19 cellular contexts compared by ENCODE assay signal in genomic region chr3:153372326-153372725, GRCh38.
DNase-seq lines count a peak whose midpoint lies in the region; ATAC-seq and TF ChIP-seq lines count a peak whose summit lies in the region.
"Had no signal": no experiment of that assay in that cellular context is flagged by ENCODE, and none has a peak within 500 bp of the region (broad histone marks: within the 10 kb centered on the region; RNA-seq: fewer than 3 reads in every experiment).

No MANE protein-coding gene starts in this region.

- no peaks in the 10 kb centered on the region for H3K4me1 ChIP-seq in PC-3 (ENCODE audit: insufficient read depth, low read length)
- H3K4me1 ChIP-seq in effector memory CD4-positive, alpha-beta T cell (ENCODE audit: control insufficient read depth, insufficient read depth, low read length, poor library complexity, severe bottlenecking) = no peaks in the 10 kb centered on the region

- no peak overlapping the region for H3K4me3 ChIP-seq in PC-3 (ENCODE audit: low read length)
- no peak overlapping the region for H3K4me3 ChIP-seq in effector memory CD4-positive, alpha-beta T cell (ENCODE audit: insufficient read depth, low read depth, low read length, poor library complexity, severe bottlenecking)

- POLR2A ChIA-PET in PC-3 (lab: Charles Lee; ENCODE audit: unreplicated experiment) = no interaction called here

- no peak overlapping the region for H2AFZ ChIP-seq in PC-3 (ENCODE audit: low read length)

- DNase-seq in GM03348 (ENCODE audit: low spot score) (peak; percentile 42), PC-3 (peak; percentile 53), fibroblast of peridontal ligament (ENCODE audit: extremely low read depth) (peak; percentile 83), sciatic nerve (ENCODE audit: low spot score) (no peak), head of caudate nucleus (no peak), NCI-H187 (lab: John Stamatoyannopoulos, UW) (no peak)
- DNase-seq in activated naive CD4-positive, alpha-beta T cell (lab: John Stamatoyannopoulos, UW) = no peak
- no peak for DNase-seq in effector memory CD4-positive, alpha-beta T cell
- DNase-seq: activated CD4-positive, alpha-beta T cell treated with anti-CD3 and anti-CD28 coated beads, Interleukin-2, amount 50 U/mL, for 1 hour; amygdala; glutamatergic neuron; Karpas-422; kidney glomerular epithelial cell; naive B cell; NCI-H2029 treated with DMSO at 0.1 percent for 48 hours; NCI-H774; SHP77 treated with DMSO at 0.1 percent for 48 hours; stimulated activated naive CD4-positive, alpha-beta T cell; T1000 had no signal

- H3K27me3 ChIP-seq in PC-3 (ENCODE audit: low read length) = no peaks in the 10 kb centered on the region
- H3K27me3 ChIP-seq in effector memory CD4-positive, alpha-beta T cell (replicated peaks; ENCODE audit: control insufficient read depth, insufficient read depth, low read length, poor library complexity, severe bottlenecking) = no peaks in the 10 kb centered on the region

- H3K27ac ChIP-seq in PC-3 (ENCODE audit: low read length) = no peak overlapping the region
- no peak overlapping the region for H3K27ac ChIP-seq in effector memory CD4-positive, alpha-beta T cell (ENCODE audit: insufficient read depth, low read length, poor library complexity, severe bottlenecking)

- H3K9me3 ChIP-seq in PC-3 (ENCODE audit: low read length) = no peaks in the 10 kb centered on the region
- H3K9me3 ChIP-seq in effector memory CD4-positive, alpha-beta T cell (ENCODE audit: control insufficient read depth, low read length) = no peaks in the 10 kb centered on the region

- no TSS peak for BruUV-seq in PC-3 (replicated peaks; lab: Mats Ljungman, UMichigan)

- no peak for TF ChIP-seq CTCF in PC-3 (conservative IDR thresholded peaks at IDR 0.05; ENCODE audit: low read depth, low read length)

- ATAC-seq in PC-3 (no peak), sciatic nerve (peak; percentile 69)

- CTCF ChIA-PET in PC-3 (lab: Charles Lee) = no interaction called here

- H3F3A ChIP-seq in PC-3 (ENCODE audit: low read length, unreplicated experiment) = no peaks in the 10 kb centered on the region

- H3K4me2 ChIP-seq in PC-3 (ENCODE audit: low read length) = no peak overlapping the region

- H3K79me2 ChIP-seq in PC-3 (ENCODE audit: low read length) = no peaks in the 10 kb centered on the region

- H3K9ac ChIP-seq in PC-3 (ENCODE audit: low read length) = no peak overlapping the region

- intact Hi-C loops in PC-3 (cut with micrococcal nuclease) = no loop called here
- intact Hi-C loops in sciatic nerve (cut with DNase I) = no loop called here
- intact Hi-C loops in head of caudate nucleus (cut with DNase I) = no loop called here

- H3K36me3 ChIP-seq in PC-3 (ENCODE audit: low read depth, low read length) = no peaks in the 10 kb centered on the region
- no peaks in the 10 kb centered on the region for H3K36me3 ChIP-seq in effector memory CD4-positive, alpha-beta T cell (ENCODE audit: control insufficient read depth, insufficient read depth, low read length)

- H4K20me1 ChIP-seq in PC-3 (ENCODE audit: low read length) = no peaks in the 10 kb centered on the region

- no peaks in the 10 kb centered on the region for H3K9me2 ChIP-seq in PC-3 (replicated peaks; ENCODE audit: low read length)

Comparison
In these comparisons a context has a peak if more than half of its experiments do, and no peak if none do; other contexts are left out.
1. DNase-seq: peak in GM03348 (single experiment), PC-3 (single experiment) and fibroblast of peridontal ligament (single experiment); none in sciatic nerve (single experiment), head of caudate nucleus (0 of 42), activated naive CD4-positive, alpha-beta T cell (0 of 4), effector memory CD4-positive, alpha-beta T cell (0 of 3) and NCI-H187 (0 of 2).